28 cellular contexts compared by ENCODE assay signal in the genomic region with DNA sequence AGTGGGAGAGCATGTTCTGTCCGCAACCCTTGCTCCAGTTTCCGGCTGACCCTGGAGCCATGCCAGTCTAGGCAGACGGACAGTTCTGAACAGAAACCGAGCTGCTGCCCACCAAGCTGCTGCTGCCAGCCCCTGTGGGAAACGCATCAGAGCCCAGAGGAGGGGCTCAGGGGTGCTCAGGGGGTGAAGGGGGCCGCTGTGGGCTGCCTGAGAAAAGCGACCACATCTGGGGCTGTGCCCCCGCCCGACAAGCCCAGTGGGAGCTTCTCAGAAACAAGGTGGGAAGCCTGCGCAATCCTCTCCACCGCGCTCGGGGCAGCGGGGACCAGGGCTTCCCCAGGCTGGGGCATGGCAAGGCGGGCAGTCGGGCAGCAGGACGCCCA. TPM values are rescaled to one million over a fixed set of nuclear protein-coding genes. Genes with fewer than 3 reads are reported as not detected.
"Had no signal": no experiment of that assay in that cellular context is flagged by ENCODE, and none has a peak within 500 bp of the region (broad histone marks: within the 10 kb centered on the region; RNA-seq: fewer than 3 reads in every experiment).

No MANE protein-coding gene starts in this region.

- H3K9me3 ChIP-seq: heart right ventricle, suprapubic skin, tibial artery had no signal

- H3K27me3 ChIP-seq: brain microvascular endothelial cell had no signal

- ATAC-seq: esophagus mucosa; foreskin keratinocyte; naive thymus-derived CD8-positive, alpha-beta T cell; sciatic nerve; stimulated activated effector memory CD8-positive, alpha-beta T cell treated with anti-CD3 and anti-CD28 coated beads, Interleukin-12 subunit alpha, Interleukin-12 subunit beta, amount 100 ng/mL, for 72 hours; WTC11 had no signal

- DNase-seq: activated CD4-positive, alpha-beta memory T cell treated with anti-CD3 and anti-CD28 coated beads, Interleukin-2, amount 10 ng/mL, durations not matched to agents 7 days and 5 days; activated CD4-positive, alpha-beta T cell treated with anti-CD3 and anti-CD28 coated beads for 1 hour; activated CD4-positive, alpha-beta T cell treated with anti-CD3 and anti-CD28 coated beads, Interleukin-2, amount 10 ng/mL, durations not matched to agents 7 days and 5 days; activated CD8-positive, alpha-beta memory T cell treated with anti-CD3 and anti-CD28 coated beads, Interleukin-2, amount 50 U/mL, for 48 hours; activated gamma-delta T cell; activated naive CD4-positive, alpha-beta T cell treated with anti-CD3 and anti-CD28 coated beads, Interleukin-2, amount 10 ng/mL, durations not matched to agents 7 days and 5 days; activated naive CD8-positive, alpha-beta T cell treated with anti-CD3 and anti-CD28 coated beads, Interleukin-2, amount 10 ng/mL, durations not matched to agents 7 days and 5 days; activated T-cell treated with anti-CD3 and anti-CD28 coated beads, Interleukin-2, amount 50 U/mL, for 24 hours; amniotic stem cell; brain microvascular endothelial cell; caudate nucleus; endodermal cell; foreskin keratinocyte; heart right ventricle; kidney glomerular epithelial cell; midbrain; occipital lobe; stimulated activated CD4-positive, alpha-beta T cell treated with anti-CD3 and anti-CD28 coated beads, Interleukin-4, amount 100 ng/mL, for 24 hours; T-helper 2 cell; tibial artery had no signal

- H3K27ac ChIP-seq: brain microvascular endothelial cell, foreskin keratinocyte, heart right ventricle, parathyroid adenoma, skin epidermis, suprapubic skin, tibial artery had no signal

- H3K4me1 ChIP-seq: foreskin keratinocyte, parathyroid adenoma, suprapubic skin, tibial artery had no signal

- H3K36me3 ChIP-seq: brain microvascular endothelial cell, heart right ventricle, suprapubic skin, tibial artery had no signal

- H3K4me3 ChIP-seq: heart right ventricle, skin epidermis, suprapubic skin, tibial artery had no signal

RNA-seq across cellular contexts. Expression of gene CFAP46, which starts 38.8 kb away (rescaled TPM):
- total RNA-seq: activated CD4-positive, alpha-beta memory T cell treated with anti-CD3 and anti-CD28 coated beads, Interleukin-2, amount 10 ng/mL, durations not matched to agents 7 days and 5 days; activated CD4-positive, alpha-beta T cell treated with anti-CD3 and anti-CD28 coated beads, Interleukin-2, amount 10 ng/mL, durations not matched to agents 7 days and 5 days; activated naive CD8-positive, alpha-beta T cell treated with anti-CD3 and anti-CD28 coated beads, Interleukin-2, amount 10 ng/mL, durations not matched to agents 7 days and 5 days; naive thymus-derived CD8-positive, alpha-beta T cell had no signal
- polyA plus RNA-seq: naive thymus-derived CD8-positive, alpha-beta T cell had no signal
